Comparison of ENCODE assay signal across 11 cellular contexts in genomic region chr9:134734270-134734669, GRCh38.
A peak's percentile ranks its signal among the peaks of the same experiment; 100 is the strongest.
DNase-seq lines count a peak whose midpoint lies in the region; ATAC-seq and TF ChIP-seq lines count a peak whose summit lies in the region.
"Had no signal": no experiment of that assay in that cellular context is flagged by ENCODE, and none has a peak within 500 bp of the region (broad histone marks: within the 10 kb centered on the region; RNA-seq: fewer than 3 reads in every experiment).

No MANE protein-coding gene starts in this region.

- H3K27me3 Mint-ChIP-seq in endothelial cell (ENCODE audit: unreplicated experiment), result peaks cover 11% of the 10 kb centered on the region

- peaks cover 14% of the 10 kb centered on the region for H3K4me1 ChIP-seq in upper lobe of right lung

- no peaks in the 10 kb centered on the region for H3K9me3 Mint-ChIP-seq in endothelial cell (ENCODE audit: unreplicated experiment)

- ATAC-seq in left ventricle myocardium superior, result peak; percentile 22
- ATAC-seq in upper lobe of right lung, result no peak
- no peak for ATAC-seq in GM19023 (IDR thresholded peaks at IDR 0.05; ENCODE audit: unreplicated experiment)

- no peak overlapping the region for H3K4me3 Mint-ChIP-seq in endothelial cell (ENCODE audit: unreplicated experiment)

- no peak for TF ChIP-seq RAD21 in Ishikawa (IDR thresholded peaks at IDR 0.05; ENCODE audit: low read depth)

- H3K9me3 ChIP-seq in upper lobe of right lung, result no peaks in the 10 kb centered on the region
- H3K9me3 ChIP-seq: SJSA1 had no signal

- peak; percentile 60 for DNase-seq in astrocyte of the spinal cord (ENCODE audit: low read depth, low spot score)
- peak; percentile 73 for DNase-seq in left ventricle myocardium superior
- DNase-seq in upper lobe of right lung, result no peak
- no peak for DNase-seq in NK-92 (lab: John Stamatoyannopoulos, UW; ENCODE audit: unreplicated experiment)
- no peak for DNase-seq in endothelial cell (ENCODE audit: low spot score)
- DNase-seq: activated CD4-positive, CD25-positive, alpha-beta regulatory T cell treated with anti-CD3 and anti-CD28 coated beads, Interleukin-2, amount 50 U/mL, for 72 hours; activated effector memory CD4-positive, alpha-beta T cell treated with anti-CD3 and anti-CD28 coated beads, Interleukin-2, amount 50 U/mL, for 16 hours; DMS53 had no signal

- H3K4me3 ChIP-seq in astrocyte of the spinal cord (ENCODE audit: low read depth, low read length), result no peak overlapping the region
- H3K4me3 ChIP-seq in upper lobe of right lung, result no peak overlapping the region
- H3K4me3 ChIP-seq: SJSA1 had no signal

- peaks cover 7% of the 10 kb centered on the region for H3K36me3 Mint-ChIP-seq in endothelial cell (ENCODE audit: low read depth, unreplicated experiment)

- TF ChIP-seq CTCF in astrocyte of the spinal cord (IDR thresholded peaks at IDR 0.05; ENCODE audit: low read depth, low read length), result no peak
- TF ChIP-seq CTCF in upper lobe of right lung (IDR thresholded peaks at IDR 0.05), result no peak
- TF ChIP-seq CTCF in endothelial cell (IDR thresholded peaks at IDR 0.05; ENCODE audit: unreplicated experiment), result no peak

- no peaks in the 10 kb centered on the region for H3K36me3 ChIP-seq in upper lobe of right lung

- intact Hi-C loops in left ventricle myocardium superior (cut with micrococcal nuclease), result no loop called here
- intact Hi-C loops in upper lobe of right lung (cut with DNase I), result no loop called here

- H3K27me3 ChIP-seq in upper lobe of right lung, result no peaks in the 10 kb centered on the region
- H3K27me3 ChIP-seq: SJSA1 had no signal

- peak overlapping the region; percentile 24 for H3K27ac ChIP-seq in upper lobe of right lung
- H3K27ac ChIP-seq: SJSA1 had no signal

- no peak for TF ChIP-seq EP300 in Ishikawa (IDR thresholded peaks at IDR 0.05; ENCODE audit: borderline replicate concordance)

- no peaks in the 10 kb centered on the region for H3K4me1 Mint-ChIP-seq in endothelial cell (ENCODE audit: unreplicated experiment)

- H3K27ac Mint-ChIP-seq in endothelial cell (ENCODE audit: unreplicated experiment), result no peak overlapping the region

- in situ Hi-C loops in astrocyte of the spinal cord (cut with HindIII; ENCODE audit: low sequenced_read_pairs), result no loop called here

TF ChIP-seq in Ishikawa, 13 proteins besides CTCF, POLR2A, EP300 and RAD21:
- no peak for TF ChIP-seq EGR1 (IDR thresholded peaks at IDR 0.05)
- TF ChIP-seq NFIC (IDR thresholded peaks at IDR 0.05), result peak; percentile 55
- TF ChIP-seq FOXM1 (IDR thresholded peaks at IDR 0.05; ENCODE audit: borderline replicate concordance, low read depth), result no peak
TF ChIP-seq in Ishikawa: peak in this region for 1.

Comparison
In these comparisons a context has a peak if more than half of its experiments do, and no peak if none do; other contexts are left out.
1. DNase-seq: peak in astrocyte of the spinal cord (single experiment) and left ventricle myocardium superior (single experiment); none in upper lobe of right lung (single experiment), NK-92 (single experiment) and endothelial cell (single experiment).